In the genomic region with DNA sequence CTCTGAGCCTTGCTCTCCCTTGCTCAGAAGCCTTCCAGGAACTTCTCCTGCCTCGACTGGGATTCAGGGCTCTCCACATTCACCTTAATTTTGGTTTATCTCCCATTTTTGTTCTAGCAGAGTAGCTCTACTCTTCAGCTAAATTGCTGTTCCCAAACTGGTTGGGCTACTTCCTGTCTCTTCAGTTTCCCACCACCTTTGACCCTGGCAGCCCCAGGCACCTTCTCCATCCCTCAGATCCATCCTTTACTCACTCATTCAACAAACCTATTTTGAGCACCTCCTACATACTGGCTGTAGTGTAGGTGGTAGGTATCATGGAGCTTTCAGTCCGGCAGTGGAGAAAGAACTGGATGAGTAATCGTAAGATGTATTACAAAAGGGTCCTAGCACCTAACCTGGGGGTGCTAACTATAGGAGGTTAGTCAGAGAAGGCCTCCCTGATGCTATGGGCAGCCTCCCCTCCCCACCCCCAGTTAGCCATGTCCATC, we compare ENCODE assay signal across 32 cellular contexts.
"Had no signal": no experiment of that assay in that cellular context is flagged by ENCODE, and none has a peak within 500 bp of the region (broad histone marks: within the 10 kb centered on the region; RNA-seq: fewer than 3 reads in every experiment).

No MANE protein-coding gene starts in this region.

- H3K4me3 ChIP-seq: coronary artery, gastrocnemius medialis, neural progenitor cell, psoas muscle, sigmoid colon, tibial nerve had no signal

- H3K36me3 ChIP-seq: gastrocnemius medialis, neural progenitor cell, WERI-Rb-1 had no signal

- ATAC-seq: activated CD8-positive, alpha-beta T cell treated with anti-CD3 and anti-CD28 coated beads for 36 hours; activated T-cell treated with anti-CD3 and anti-CD28 coated beads, Interleukin-2, amount 50 U/mL, for 4 hours; effector memory CD8-positive, alpha-beta T cell; gastrocnemius medialis; left cardiac atrium; left ventricle myocardium superior; naive thymus-derived CD4-positive, alpha-beta T cell; psoas muscle; stimulated activated naive B cell treated with anti-CD40 and anti-IgM and Interleukin-4, amounts not matched to agents 10 μg/mL and 1 μg/mL and 100 μg/mL, for 72 hours had no signal

- H3K9me3 Mint-ChIP-seq: activated CD4-positive, alpha-beta T cell treated with anti-CD3 and anti-CD28 coated beads, Interleukin-2, amount 10 ng/mL, durations not matched to agents 7 days and 5 days; activated CD8-positive, alpha-beta T cell treated with anti-CD3 and anti-CD28 coated beads for 36 hours; activated naive CD4-positive, alpha-beta T cell treated with anti-CD3 and anti-CD28 coated beads, Interleukin-2, amount 50 U/mL, for 24 hours; activated T-cell treated with anti-CD3 and anti-CD28 coated beads, Interleukin-2, amount 50 U/mL, for 4 hours; activated T-helper 2 cell treated with anti-CD3 and anti-CD28 coated beads, Interferon-gamma antibody, Interleukin-2, Interleukin-4, amounts not matched to agents 10 μg/mL and 5 μg/mL and 100 μg/mL, durations not matched to agents 14 hours and 24 hours and 36 hours; effector memory CD8-positive, alpha-beta T cell; naive thymus-derived CD4-positive, alpha-beta T cell; neural progenitor cell; stimulated activated naive B cell treated with anti-CD40 and anti-IgM and Interleukin-4, amounts not matched to agents 10 μg/mL and 1 μg/mL and 100 μg/mL, for 72 hours; T-helper 1 cell treated with Interleukin-12 subunit alpha and Interleukin-12 subunit beta and Interleukin-4 antibody, amounts not matched to agents 30 μg/mL and 1 μg/mL, for 36 hours had no signal

- H3K27me3 Mint-ChIP-seq: activated CD8-positive, alpha-beta T cell treated with anti-CD3 and anti-CD28 coated beads for 36 hours; stimulated activated naive B cell treated with anti-CD40 and anti-IgM and Interleukin-4, amounts not matched to agents 10 μg/mL and 1 μg/mL and 100 μg/mL, for 72 hours had no signal

- DNase-seq: activated CD4-positive, alpha-beta T cell treated with anti-CD3 and anti-CD28 coated beads for 1 hour; activated CD4-positive, alpha-beta T cell treated with anti-CD3 and anti-CD28 coated beads, Interleukin-2, amount 10 ng/mL, durations not matched to agents 7 days and 5 days; activated CD8-positive, alpha-beta T cell treated with anti-CD3 and anti-CD28 coated beads for 36 hours; activated T-cell treated with anti-CD3 and anti-CD28 coated beads, Interleukin-2, amount 50 U/mL, for 4 hours; anterior cingulate cortex; cerebellar nuclear complex; effector memory CD8-positive, alpha-beta T cell; erythroblast; gastrocnemius medialis; glutamatergic neuron; left cardiac atrium; left ventricle myocardium superior; naive thymus-derived CD4-positive, alpha-beta T cell; occipital lobe; psoas muscle; sigmoid colon; small intestine; stimulated activated CD4-positive, alpha-beta T cell treated with anti-CD3 and anti-CD28 coated beads, Interleukin-1b, Interleukin-23, amount 100 ng/mL, for 48 hours; stimulated activated CD4-positive, alpha-beta T cell treated with anti-CD3 and anti-CD28 coated beads, Interleukin-4, amount 100 ng/mL, for 4 hours; stimulated activated CD8-positive, alpha-beta memory T cell treated with anti-CD3 and anti-CD28 coated beads, Interleukin-4, amount 100 ng/mL, for 48 hours; stimulated activated naive B cell treated with anti-CD40 and anti-IgM and Interleukin-4, amounts not matched to agents 10 μg/mL and 1 μg/mL and 100 μg/mL, for 72 hours; SW 1271; T1000; WERI-Rb-1 had no signal

- H3K4me3 Mint-ChIP-seq: activated CD4-positive, alpha-beta T cell treated with anti-CD3 and anti-CD28 coated beads, Interleukin-2, amount 10 ng/mL, durations not matched to agents 7 days and 5 days; activated CD8-positive, alpha-beta T cell treated with anti-CD3 and anti-CD28 coated beads for 36 hours; activated naive CD4-positive, alpha-beta T cell treated with anti-CD3 and anti-CD28 coated beads, Interleukin-2, amount 50 U/mL, for 24 hours; activated T-cell treated with anti-CD3 and anti-CD28 coated beads, Interleukin-2, amount 50 U/mL, for 4 hours; effector memory CD8-positive, alpha-beta T cell; naive thymus-derived CD4-positive, alpha-beta T cell; neural progenitor cell; stimulated activated naive B cell treated with anti-CD40 and anti-IgM and Interleukin-4, amounts not matched to agents 10 μg/mL and 1 μg/mL and 100 μg/mL, for 72 hours; T-helper 1 cell treated with Interleukin-12 subunit alpha and Interleukin-12 subunit beta and Interleukin-4 antibody, amounts not matched to agents 30 μg/mL and 1 μg/mL, for 36 hours had no signal

- H3K4me1 Mint-ChIP-seq: activated naive CD4-positive, alpha-beta T cell treated with anti-CD3 and anti-CD28 coated beads, Interleukin-2, amount 50 U/mL, for 24 hours; stimulated activated naive B cell treated with anti-CD40 and anti-IgM and Interleukin-4, amounts not matched to agents 10 μg/mL and 1 μg/mL and 100 μg/mL, for 72 hours had no signal

- H3K36me3 Mint-ChIP-seq: activated naive CD4-positive, alpha-beta T cell treated with anti-CD3 and anti-CD28 coated beads, Interleukin-2, amount 50 U/mL, for 24 hours; naive thymus-derived CD4-positive, alpha-beta T cell; stimulated activated naive B cell treated with anti-CD40 and anti-IgM and Interleukin-4, amounts not matched to agents 10 μg/mL and 1 μg/mL and 100 μg/mL, for 72 hours had no signal

- H3K27ac Mint-ChIP-seq: activated CD4-positive, alpha-beta T cell treated with anti-CD3 and anti-CD28 coated beads, Interleukin-2, amount 10 ng/mL, durations not matched to agents 7 days and 5 days; activated CD8-positive, alpha-beta T cell treated with anti-CD3 and anti-CD28 coated beads for 36 hours; activated naive CD4-positive, alpha-beta T cell treated with anti-CD3 and anti-CD28 coated beads, Interleukin-2, amount 50 U/mL, for 24 hours; activated T-helper 2 cell treated with anti-CD3 and anti-CD28 coated beads, Interferon-gamma antibody, Interleukin-2, Interleukin-4, amounts not matched to agents 10 μg/mL and 5 μg/mL and 100 μg/mL, durations not matched to agents 14 hours and 24 hours and 36 hours; effector memory CD8-positive, alpha-beta T cell; naive thymus-derived CD4-positive, alpha-beta T cell; neural progenitor cell; stimulated activated naive B cell treated with anti-CD40 and anti-IgM and Interleukin-4, amounts not matched to agents 10 μg/mL and 1 μg/mL and 100 μg/mL, for 72 hours; T-helper 1 cell treated with Interleukin-12 subunit alpha and Interleukin-12 subunit beta and Interleukin-4 antibody, amounts not matched to agents 30 μg/mL and 1 μg/mL, for 36 hours had no signal

- FAIRE-seq: keratinocyte, small intestine had no signal

- H3K27ac ChIP-seq: coronary artery, gastrocnemius medialis, neural progenitor cell, parathyroid adenoma, psoas muscle, sigmoid colon, tibial nerve, WERI-Rb-1 had no signal

- H3K27me3 ChIP-seq: gastrocnemius medialis, neural progenitor cell, sigmoid colon, tibial nerve had no signal
